1 cellular context compared by ENCODE assay signal in the genomic region with DNA sequence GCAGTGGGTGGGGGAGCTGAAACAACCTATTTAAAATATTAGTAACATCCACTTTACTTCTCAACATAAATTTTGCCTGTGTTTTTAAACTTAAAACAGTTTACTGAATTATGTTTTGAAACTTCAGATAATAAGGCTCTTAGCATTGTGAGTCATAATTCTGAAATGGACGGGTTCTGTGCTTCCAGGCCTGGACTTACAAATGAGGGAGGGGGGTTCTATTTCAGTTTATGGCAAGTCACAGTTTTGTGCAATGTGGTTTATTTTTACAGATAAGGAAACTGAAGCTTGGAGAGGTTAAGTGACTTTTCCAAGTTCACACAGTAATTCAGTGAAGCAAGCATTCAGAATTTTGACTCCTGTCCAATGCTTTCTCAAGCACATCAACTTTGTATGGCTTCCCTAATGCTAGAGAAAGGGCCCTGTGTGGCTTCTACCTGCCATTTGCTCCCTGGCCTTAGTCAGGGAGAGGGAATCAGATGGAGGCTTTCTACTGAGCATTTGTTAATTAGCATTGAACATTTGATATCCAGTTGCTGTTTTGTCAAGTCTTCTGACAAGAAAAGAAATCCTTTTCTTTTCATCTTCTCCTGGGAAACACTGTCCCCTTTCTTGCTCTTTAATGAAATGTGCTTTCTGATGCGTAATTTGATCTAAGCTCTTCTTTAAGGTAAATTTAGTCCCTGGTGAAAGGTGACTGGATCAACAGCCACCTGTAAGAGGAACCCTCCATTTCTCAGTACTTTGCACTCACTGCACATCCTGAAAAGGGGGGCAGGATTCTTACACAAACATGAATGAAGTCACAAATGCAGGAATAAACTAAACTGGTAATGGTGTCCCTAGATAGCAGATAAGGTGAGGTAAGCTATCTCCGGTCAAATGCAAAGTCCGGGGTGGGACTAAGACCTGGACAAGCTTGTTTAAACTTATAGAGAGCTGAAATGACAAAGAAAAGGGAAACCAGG.
TF ChIP-seq lines count a peak whose summit lies in the region.

No MANE protein-coding gene starts in this region.

TF ChIP-seq in HepG2, 621 proteins besides CTCF, POLR2A, EP300 and RAD21 (continued from another document):
- TF ChIP-seq, protein P1, sequence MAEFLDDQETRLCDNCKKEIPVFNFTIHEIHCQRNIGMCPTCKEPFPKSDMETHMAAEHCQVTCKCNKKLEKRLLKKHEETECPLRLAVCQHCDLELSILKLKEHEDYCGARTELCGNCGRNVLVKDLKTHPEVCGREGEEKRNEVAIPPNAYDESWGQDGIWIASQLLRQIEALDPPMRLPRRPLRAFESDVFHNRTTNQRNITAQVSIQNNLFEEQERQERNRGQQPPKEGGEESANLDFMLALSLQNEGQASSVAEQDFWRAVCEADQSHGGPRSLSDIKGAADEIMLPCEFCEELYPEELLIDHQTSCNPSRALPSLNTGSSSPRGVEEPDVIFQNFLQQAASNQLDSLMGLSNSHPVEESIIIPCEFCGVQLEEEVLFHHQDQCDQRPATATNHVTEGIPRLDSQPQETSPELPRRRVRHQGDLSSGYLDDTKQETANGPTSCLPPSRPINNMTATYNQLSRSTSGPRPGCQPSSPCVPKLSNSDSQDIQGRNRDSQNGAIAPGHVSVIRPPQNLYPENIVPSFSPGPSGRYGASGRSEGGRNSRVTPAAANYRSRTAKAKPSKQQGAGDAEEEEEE (CRISPR knock-in tag; IDR thresholded peaks at IDR 0.05; ENCODE audit: borderline replicate concordance), result no peak
- TF ChIP-seq ZNF891 (CRISPR knock-in tag; IDR thresholded peaks at IDR 0.05) (no peak), FOXJ3 (CRISPR knock-in tag; IDR thresholded peaks at IDR 0.05; ENCODE audit: borderline replicate concordance) (peak; percentile 77; the same call in 1 of the 2 replicates), ZNF564 (CRISPR knock-in tag; IDR thresholded peaks at IDR 0.05) (peak; percentile 46; the same call in 1 of the 2 replicates), HNF4G (IDR thresholded peaks at IDR 0.05; ENCODE audit: borderline replicate concordance, low read depth, low read length) (peak; percentile 79; the same call in 1 of the 2 replicates), HNF4G (CRISPR knock-in tag; IDR thresholded peaks at IDR 0.05; ENCODE audit: borderline replicate concordance, low read depth) (peak; percentile 33; the same call in 1 of the 2 replicates), ZNF343 (CRISPR knock-in tag; IDR thresholded peaks at IDR 0.05) (no peak), ZNF567 (CRISPR knock-in tag; IDR thresholded peaks at IDR 0.05; ENCODE audit: borderline replicate concordance) (no peak), PLRG1 (conservative IDR thresholded peaks at IDR 0.05) (no peak), MTF2 (CRISPR knock-in tag; IDR thresholded peaks at IDR 0.05; ENCODE audit: borderline replicate concordance) (no peak), SRF (IDR thresholded peaks at IDR 0.05; ENCODE audit: low read depth, low read length) (peak; percentile 40; the same call in 1 of the 2 replicates), SAP130 (CRISPR knock-in tag; IDR thresholded peaks at IDR 0.05; ENCODE audit: low read depth) (peak; percentile 86)
- TF ChIP-seq, protein P2, sequence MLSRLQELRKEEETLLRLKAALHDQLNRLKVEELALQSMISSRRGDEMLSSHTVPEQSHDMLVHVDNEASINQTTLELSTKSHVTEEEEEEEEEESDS (CRISPR knock-in tag; IDR thresholded peaks at IDR 0.05; ENCODE audit: borderline replicate concordance), result no peak
- TF ChIP-seq, protein P3, sequence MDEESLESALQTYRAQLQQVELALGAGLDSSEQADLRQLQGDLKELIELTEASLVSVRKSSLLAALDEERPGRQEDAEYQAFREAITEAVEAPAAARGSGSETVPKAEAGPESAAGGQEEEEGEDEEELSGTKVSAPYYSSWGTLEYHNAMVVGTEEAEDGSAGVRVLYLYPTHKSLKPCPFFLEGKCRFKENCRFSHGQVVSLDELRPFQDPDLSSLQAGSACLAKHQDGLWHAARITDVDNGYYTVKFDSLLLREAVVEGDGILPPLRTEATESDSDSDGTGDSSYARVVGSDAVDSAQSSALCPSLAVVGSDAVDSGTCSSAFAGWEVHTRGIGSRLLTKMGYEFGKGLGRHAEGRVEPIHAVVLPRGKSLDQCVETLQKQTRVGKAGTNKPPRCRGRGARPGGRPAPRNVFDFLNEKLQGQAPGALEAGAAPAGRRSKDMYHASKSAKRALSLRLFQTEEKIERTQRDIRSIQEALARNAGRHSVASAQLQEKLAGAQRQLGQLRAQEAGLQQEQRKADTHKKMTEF (CRISPR knock-in tag; IDR thresholded peaks at IDR 0.05), result peak; percentile 79
